ENCODE assay signal across 8 cellular contexts in the genomic region with DNA sequence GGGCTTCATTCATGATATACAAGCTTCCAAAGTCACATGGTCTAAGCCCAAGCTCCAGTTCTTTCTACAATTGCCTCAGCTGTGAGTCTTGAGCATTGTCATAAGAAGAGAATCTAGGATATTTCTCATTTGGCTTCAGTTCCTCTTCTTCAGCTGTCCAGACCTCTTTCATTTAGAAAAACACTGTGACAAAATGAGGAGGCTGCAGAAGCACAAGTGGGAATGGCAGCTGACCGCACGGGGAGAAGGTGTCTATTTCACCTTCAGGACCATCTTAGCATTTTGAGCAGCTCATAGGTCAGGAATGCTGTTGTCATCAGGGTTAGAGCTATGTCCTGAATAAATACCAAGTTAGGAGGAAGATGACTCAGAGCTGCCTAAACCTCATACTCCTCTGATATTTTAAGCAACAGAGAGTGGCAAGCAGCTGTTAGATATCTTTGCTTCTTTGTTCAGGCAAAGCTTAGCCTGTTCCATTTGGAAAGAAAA.
DNase-seq lines count a peak whose midpoint lies in the region; ATAC-seq, FAIRE-seq and TF ChIP-seq lines count a peak whose summit lies in the region.

No MANE protein-coding gene starts in this region.

- 0% methylated on average over 2 of the region's 2 CpGs for WGBS in A549 (ENCODE audit: missing lambda C conversion rate)
- WGBS in lung, 2 donors, result 45 to 76% methylated on average over 2 of the region's 2 CpGs

- H3K4me1 ChIP-seq in A549 (peaks cover 38% of the 10 kb centered on the region), PC-9 (replicated peaks; ENCODE audit: insufficient read depth) (peaks cover 62% of the 10 kb centered on the region), lung (ENCODE audit: control insufficient read depth in 2 of 2, insufficient read depth in 2 of 2, low read length in 2 of 2) (peaks cover 0 to 11% of the 10 kb centered on the region in 2 donors), upper lobe of right lung (peaks cover 26% of the 10 kb centered on the region)

- no peak overlapping the region for H2AFZ ChIP-seq in PC-9

- H3K4me2 ChIP-seq in A549 (peak overlapping the region; percentile 83), PC-9 (peak overlapping the region; percentile 48)

- H3K79me2 ChIP-seq in PC-9 (ENCODE audit: low read depth), result no peaks in the 10 kb centered on the region

- H3K4me3 ChIP-seq in A549 (no peak overlapping the region), PC-9 (no peak overlapping the region), coronary artery (peak overlapping the region; percentile 33), lung (no peak overlapping the region), upper lobe of right lung (no peak overlapping the region)

- TF ChIP-seq EP300 in A549 (IDR thresholded peaks at IDR 0.05), result no peak; a peak in 1 of 5 replicates

- TF ChIP-seq RAD21 in A549 (conservative IDR thresholded peaks at IDR 0.05 in 1 of 2, IDR thresholded peaks at IDR 0.05 in 1 of 2), result 0 out of 5 replicates have a peak, but pooled peaks of 1 of the 2 experiments have one; percentile 2

- peak; percentile 32 for FAIRE-seq in A549 (lab: Jason Lieb, UNC)

- intact Hi-C loops in PC-9 (cut with micrococcal nuclease; ENCODE audit: unreplicated experiment), result loop anchor here (1.0 to 2.0 kb wide), 4 partner anchors 56 to 389 kb away; no protein-coding TSS in a partner anchor
- intact Hi-C loops in upper lobe of right lung (cut with DNase I), result no loop called here

- BruUV-seq in PC-9 (replicated peaks; lab: Mats Ljungman, UMichigan), result no TSS peak

- no peaks in the 10 kb centered on the region for H3K9me3 ChIP-seq in A549
- H3K9me3 ChIP-seq in PC-9 (ENCODE audit: insufficient read depth, low read depth), result peaks cover 3% of the 10 kb centered on the region; the same call in 1 of the 2 replicates
- no peaks in the 10 kb centered on the region for H3K9me3 ChIP-seq in lung (ENCODE audit: control insufficient read depth in 2 of 2, insufficient read depth in 1 of 2, low read length in 1 of 2)
- no peaks in the 10 kb centered on the region for H3K9me3 ChIP-seq in upper lobe of right lung

- POLR2A ChIA-PET in A549 (lab: Yijun Ruan, JAX), result interaction anchor here (0.5 to 1.4 kb wide), 2 partner anchors 248 to 390 kb away, joined by 3 to 14 read pairs; a partner anchor contains a TSS
- POLR2A ChIA-PET in PC-9 (lab: Charles Lee; ENCODE audit: unreplicated experiment), result interaction anchor here (0.5 to 0.9 kb wide), 4 partner anchors 11 to 390 kb away, joined by 3 to 9 read pairs (median 4); a partner anchor contains a TSS

- H3F3A ChIP-seq in PC-9 (ENCODE audit: insufficient read depth, low read depth), result peaks cover 41% of the 10 kb centered on the region

- H4K20me1 ChIP-seq in PC-9 (ENCODE audit: insufficient read depth), result no peaks in the 10 kb centered on the region

- DNase-seq in A549 (ENCODE audit: low read depth in 1 of 2, low spot score in 1 of 2) (peak; percentile 47 to 72), PC-9 (peak; percentile 52 to 99), coronary artery (ENCODE audit: low spot score) (no peak), lung (ENCODE audit: low spot score) (no peak), upper lobe of right lung (no peak), D341Med (ENCODE audit: low spot score) (no peak)

- H3K27me3 ChIP-seq in PC-9 (ENCODE audit: insufficient read depth, low read depth), result no peaks in the 10 kb centered on the region
- no peaks in the 10 kb centered on the region for H3K27me3 ChIP-seq in lung (ENCODE audit: control insufficient read depth, insufficient read depth)
- no peaks in the 10 kb centered on the region for H3K27me3 ChIP-seq in upper lobe of right lung

- CTCF ChIA-PET in A549 (lab: Yijun Ruan, JAX), result interaction anchor here (0.9 kb wide), 1 partner anchor 395 kb away, joined by 3 read pairs; no protein-coding TSS in a partner anchor
- CTCF ChIA-PET in PC-9 (lab: Charles Lee), result no interaction called here

- no peak for TF ChIP-seq POLR2A in A549 (IDR thresholded peaks at IDR 0.05; ENCODE audit: low read length)

- peak; percentile 98 to 99 for ATAC-seq in A549
- peak; percentile 77 for ATAC-seq in GM18868 (IDR thresholded peaks at IDR 0.05; ENCODE audit: unreplicated experiment)
- peak; percentile 92 for ATAC-seq in HG03045 (IDR thresholded peaks at IDR 0.05; ENCODE audit: unreplicated experiment)
- ATAC-seq in lung (ENCODE audit: insufficient read depth, low FRiP score), result peak; percentile 72
- peak; percentile 72 for ATAC-seq in upper lobe of right lung

- H3K27ac ChIP-seq in A549, result peak overlapping the region; percentile 63 to 77
- peak overlapping the region; percentile 80 for H3K27ac ChIP-seq in PC-9
- H3K27ac ChIP-seq in coronary artery, result peak overlapping the region; percentile 58 to 85
- H3K27ac ChIP-seq in lung (ENCODE audit: low read depth in 1 of 2, low read length in 1 of 2), result peak overlapping the region; percentile 66 to 83
- peak overlapping the region; percentile 59 for H3K27ac ChIP-seq in upper lobe of right lung

- no peaks in the 10 kb centered on the region for H3K9me2 ChIP-seq in PC-9 (ENCODE audit: insufficient read depth)

- H3K36me3 ChIP-seq in PC-9 (ENCODE audit: low read depth) (no peaks in the 10 kb centered on the region), lung (ENCODE audit: control insufficient read depth in 2 of 2, insufficient read depth in 2 of 2, low read length in 2 of 2) (no peaks in the 10 kb centered on the region), upper lobe of right lung (no peaks in the 10 kb centered on the region)

- TF ChIP-seq CTCF in A549 (IDR thresholded peaks at IDR 0.05) (no peak), PC-9 (conservative IDR thresholded peaks at IDR 0.05) (no peak), coronary artery (IDR thresholded peaks at IDR 0.05) (no peak), lung (IDR thresholded peaks at IDR 0.05; ENCODE audit: control extremely low read depth, extremely low read depth) (no peak), upper lobe of right lung (IDR thresholded peaks at IDR 0.05) (no peak)

TF ChIP-seq in A549, 52 proteins besides CTCF, POLR2A, EP300 and RAD21:
- TF ChIP-seq JUN (IDR thresholded peaks at IDR 0.05) (peak in 1 of 2 experiments; percentile 33; a peak in 1 of 5 replicates), HOXA7 (CRISPR knock-in tag; IDR thresholded peaks at IDR 0.05) (no peak), TFCP2L1 (CRISPR knock-in tag; IDR thresholded peaks at IDR 0.05) (no peak), FOSL2 (IDR thresholded peaks at IDR 0.05) (peak; percentile 86), FOSL2 (CRISPR knock-in tag; IDR thresholded peaks at IDR 0.05) (peak; percentile 88), GATA3 (IDR thresholded peaks at IDR 0.05; ENCODE audit: borderline replicate concordance) (peak; percentile 83; the same call in 1 of the 2 replicates), CEBPB (IDR thresholded peaks at IDR 0.05) (peak in 1 of 2 experiments; percentile 21; a peak in 1 of 4 replicates), JUNB (IDR thresholded peaks at IDR 0.05) (peak; percentile 77)
- TF ChIP-seq, protein P1, sequence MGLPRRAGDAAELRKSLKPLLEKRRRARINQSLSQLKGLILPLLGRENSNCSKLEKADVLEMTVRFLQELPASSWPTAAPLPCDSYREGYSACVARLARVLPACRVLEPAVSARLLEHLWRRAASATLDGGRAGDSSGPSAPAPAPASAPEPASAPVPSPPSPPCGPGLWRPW (IDR thresholded peaks at IDR 0.05), result no peak
- TF ChIP-seq, protein P2, sequence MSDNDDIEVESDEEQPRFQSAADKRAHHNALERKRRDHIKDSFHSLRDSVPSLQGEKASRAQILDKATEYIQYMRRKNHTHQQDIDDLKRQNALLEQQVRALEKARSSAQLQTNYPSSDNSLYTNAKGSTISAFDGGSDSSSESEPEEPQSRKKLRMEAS (IDR thresholded peaks at IDR 0.05), result peak; percentile 61

Comparison
In these comparisons a context has a peak if more than half of its experiments do, and no peak if none do; other contexts are left out.
1. DNase-seq: peak in A549 (2 of 2) and PC-9 (2 of 2); none in coronary artery (single experiment), lung (single experiment), upper lobe of right lung (single experiment) and D341Med (single experiment).
2. Peak in every context shown above with its lines, with median percentiles within 50 percentile points of each other: ATAC-seq and H3K27ac ChIP-seq.